ENCODE assay signal across 9 cellular contexts in genomic region chr9:87498816-87499454, GRCh38. TPM values are rescaled to one million over a fixed set of nuclear protein-coding genes. Genes with fewer than 3 reads are reported as not detected.
DNase-seq lines count a peak whose midpoint lies in the region; ATAC-seq, FAIRE-seq and TF ChIP-seq lines count a peak whose summit lies in the region.
"Had no signal": no experiment of that assay in that cellular context is flagged by ENCODE, and none has a peak within 500 bp of the region (broad histone marks: within the 10 kb centered on the region; RNA-seq: fewer than 3 reads in every experiment).

No MANE protein-coding gene starts in this region.

- H2AFZ ChIP-seq in K562 (ENCODE audit: low read depth, low read length), result peak overlapping the region; percentile 80
- peak overlapping the region; percentile 92 for H2AFZ ChIP-seq in mesenchymal stem cell (ENCODE audit: low read depth, low read length)

- H3K14ac ChIP-seq in mesenchymal stem cell (ENCODE audit: low read length in 2 of 2), result peak overlapping the region in 1 of 2 experiments; percentile 61

- peak overlapping the region; percentile 51 for H2BK120ac ChIP-seq in mesenchymal stem cell (ENCODE audit: low read depth, low read length)

- no peaks in the 10 kb centered on the region for H3K36me3 ChIP-seq in left ventricle myocardium inferior
- H3K36me3 ChIP-seq in K562 (ENCODE audit: control insufficient read depth, insufficient read depth, low read length), result peaks cover 32% of the 10 kb centered on the region; the same call in 1 of the 3 replicates
- H3K36me3 ChIP-seq in mesenchymal stem cell (ENCODE audit: control insufficient read depth in 1 of 2, insufficient read depth in 2 of 2, low read depth in 1 of 2, low read length in 2 of 2), result peaks cover 0 to 5% of the 10 kb centered on the region in 2 experiments
- no peaks in the 10 kb centered on the region for H3K36me3 ChIP-seq in urinary bladder (ENCODE audit: insufficient read depth)

- H3K4me1 ChIP-seq in left ventricle myocardium inferior (peaks cover 21% of the 10 kb centered on the region), K562 (replicated peaks in 1 of 2; ENCODE audit: control insufficient read depth in 2 of 2, insufficient read depth in 2 of 2, low read length in 2 of 2) (peaks cover 18 to 25% of the 10 kb centered on the region in 2 experiments; a peak in 4 of 5 replicates), mesenchymal stem cell (ENCODE audit: control insufficient read depth, insufficient read depth, low read depth, low read length) (peaks cover 7% of the 10 kb centered on the region), urinary bladder (ENCODE audit: insufficient read depth) (no peaks in the 10 kb centered on the region)

- H4K91ac ChIP-seq in mesenchymal stem cell (ENCODE audit: low read length), result no peak overlapping the region

- H2BK15ac ChIP-seq in mesenchymal stem cell (ENCODE audit: low read depth, poor library complexity, severe bottlenecking), result no peak overlapping the region

- H3K4me2 ChIP-seq in K562 (ENCODE audit: insufficient read depth, low read length) (peak overlapping the region; percentile 89), mesenchymal stem cell (ENCODE audit: low read length, poor library complexity, severe bottlenecking) (peak overlapping the region; percentile 88)

- BruUV-seq in K562 (replicated peaks; lab: Mats Ljungman, UMichigan), result TSS peak; percentile 42

- peak overlapping the region; percentile 6 to 99 for H3K18ac ChIP-seq in mesenchymal stem cell (ENCODE audit: low read depth in 1 of 2, low read length in 2 of 2)

- H3K9ac ChIP-seq in K562 (ENCODE audit: insufficient read depth in 1 of 2, low read depth in 2 of 2, low read length in 2 of 2) (peak overlapping the region; percentile 68 to 94), mesenchymal stem cell (ENCODE audit: low read length) (peak overlapping the region; percentile 81)

- H2BK12ac ChIP-seq in mesenchymal stem cell (ENCODE audit: low read length in 2 of 2), result peak overlapping the region in 1 of 2 experiments; percentile 90

- H4K8ac ChIP-seq in mesenchymal stem cell (ENCODE audit: low read length), result no peak overlapping the region

- H3K27me3 ChIP-seq in left ventricle myocardium inferior (ENCODE audit: low read depth), result peaks cover 48% of the 10 kb centered on the region
- no peaks in the 10 kb centered on the region for H3K27me3 ChIP-seq in K562 (ENCODE audit: control insufficient read depth in 2 of 2, insufficient read depth in 2 of 2, low read length in 2 of 2)
- peaks cover 0 to 7% of the 10 kb centered on the region in 2 experiments for H3K27me3 ChIP-seq in mesenchymal stem cell (ENCODE audit: control insufficient read depth in 1 of 2, insufficient read depth in 1 of 2, low read length in 2 of 2)

- ATAC-seq in K562, result peak; percentile 10; the same call in 2 of the 3 replicates
- ATAC-seq in GM21717 (IDR thresholded peaks at IDR 0.05; ENCODE audit: unreplicated experiment), result no peak

- DNase-seq in left ventricle myocardium inferior (no peak), cardiac septum (ENCODE audit: low spot score) (no peak), K562 (ENCODE audit: extremely low read depth in 1 of 4, low spot score in 3 of 4) (peak in 2 of 4 experiments; percentile 23 to 33), mesenchymal stem cell (no peak), DMS79 treated with DMSO at 0.1 percent for 48 hours (lab: John Stamatoyannopoulos, UW) (no peak), NCI-H2227 (lab: John Stamatoyannopoulos, UW; ENCODE audit: unreplicated experiment) (no peak)

- WGBS in K562 (ENCODE audit: insufficient coverage, low coverage, missing lambda C conversion rate), result 4% methylated on average over 18 of the region's 26 CpGs
- WGBS in mesenchymal stem cell, result 11% methylated on average over 17 of the region's 26 CpGs
- WGBS in urinary bladder, result 22% methylated on average over 26 of the region's 26 CpGs

- peak; percentile 76 for FAIRE-seq in K562 (lab: Jason Lieb, UNC)
- FAIRE-seq: keratinocyte had no signal

- peaks cover 56% of the 10 kb centered on the region for H3K79me2 ChIP-seq in K562 (ENCODE audit: control insufficient read depth, insufficient read depth, low read length)

- no peak for TF ChIP-seq EP300 in K562 (IDR thresholded peaks at IDR 0.05; ENCODE audit: low read length)

- no peaks in the 10 kb centered on the region for H3K9me1 ChIP-seq in K562 (ENCODE audit: control insufficient read depth, insufficient read depth, low read length)

- no peak for TF ChIP-seq POLR2A in K562 (conservative IDR thresholded peaks at IDR 0.05)

- H3K9me3 ChIP-seq in left ventricle myocardium inferior (replicated peaks), result no peaks in the 10 kb centered on the region
- H3K9me3 ChIP-seq in K562 (replicated peaks; ENCODE audit: control insufficient read depth, insufficient read depth, low read depth, low read length), result no peaks in the 10 kb centered on the region
- H3K9me3 ChIP-seq in mesenchymal stem cell (ENCODE audit: control insufficient read depth, low read length), result no peaks in the 10 kb centered on the region

- POLR2A ChIA-PET in K562 (lab: Yijun Ruan, JAX), result interaction anchor here (0.9 to 1.9 kb wide), 6 partner anchors 9 to 160 kb away, joined by 3 to 9 read pairs (median 4); no protein-coding TSS in a partner anchor

- H3K27ac ChIP-seq in left ventricle myocardium inferior (replicated peaks), result peak overlapping the region; percentile 53
- H3K27ac ChIP-seq in K562 (ENCODE audit: extremely low read depth, low read depth, low read length), result peak overlapping the region; percentile 43
- peak overlapping the region; percentile 49 for H3K27ac ChIP-seq in mesenchymal stem cell (ENCODE audit: low read length, poor library complexity, severe bottlenecking)
- H3K27ac ChIP-seq in urinary bladder (ENCODE audit: low read depth), result no peak overlapping the region

- in situ Hi-C loops in K562 (cut with MboI), result no loop called here

- TF ChIP-seq RAD21 in K562 (CRISPR knock-in tag; conservative IDR thresholded peaks at IDR 0.05 in 1 of 2, IDR thresholded peaks at IDR 0.05 in 1 of 2), result no peak

- intact Hi-C loops in left ventricle myocardium inferior (cut with micrococcal nuclease), result no loop called here
- intact Hi-C loops in cardiac septum (cut with DNase I), result no loop called here
- intact Hi-C loops in K562 (cut with micrococcal nuclease), result loop anchor here (2.0 to 10.0 kb wide), 2 partner anchors 162 to 166 kb away; no protein-coding TSS in a partner anchor

- TF ChIP-seq CTCF in left ventricle myocardium inferior (IDR thresholded peaks at IDR 0.05; ENCODE audit: borderline replicate concordance), result no peak
- no peak for TF ChIP-seq CTCF in K562 (IDR thresholded peaks at IDR 0.05 in 2 of 3, conservative IDR thresholded peaks at IDR 0.05 in 1 of 3; ENCODE audit: insufficient read depth in 2 of 3, low read depth in 1 of 3, low read length in 3 of 3)

- peak overlapping the region; percentile 47 for H2BK5ac ChIP-seq in mesenchymal stem cell (ENCODE audit: low read depth, low read length, poor library complexity, severe bottlenecking)

- H3K23ac ChIP-seq in mesenchymal stem cell (ENCODE audit: low read length in 2 of 2), result peak overlapping the region in 1 of 2 experiments; percentile 48

- no peaks in the 10 kb centered on the region for H4K20me1 ChIP-seq in K562 (replicated peaks; ENCODE audit: control insufficient read depth, insufficient read depth, low read length)

- CTCF ChIA-PET in K562 (lab: Yijun Ruan, JAX; ENCODE audit: low intra/inter-chr PET ratio), result no interaction called here

- no peak overlapping the region for H2AK5ac ChIP-seq in mesenchymal stem cell (ENCODE audit: low read length, severe bottlenecking)

- peak overlapping the region; percentile 78 for H3K4me3 ChIP-seq in left ventricle myocardium inferior
- H3K4me3 ChIP-seq in K562, result peak overlapping the region; percentile 50
- peak overlapping the region; percentile 83 to 97 for H3K4me3 ChIP-seq in mesenchymal stem cell (ENCODE audit: insufficient read depth in 1 of 2, low read depth in 1 of 2, low read length in 2 of 2)
- H3K4me3 ChIP-seq in urinary bladder (ENCODE audit: low read depth, low read length), result peak overlapping the region; percentile 60

- H3K4ac ChIP-seq in mesenchymal stem cell (ENCODE audit: low read depth in 1 of 2, low read length in 2 of 2), result peak overlapping the region in 1 of 2 experiments; percentile 11

- H3K79me1 ChIP-seq in mesenchymal stem cell (replicated peaks; ENCODE audit: low read length, poor library complexity, severe bottlenecking), result peaks cover 4% of the 10 kb centered on the region

TF ChIP-seq in K562, 482 proteins besides CTCF, POLR2A, EP300 and RAD21 (continues in another document):
- TF ChIP-seq KAT2B (IDR thresholded peaks at IDR 0.05; ENCODE audit: low read depth, low read length) (no peak), ESRRA (IDR thresholded peaks at IDR 0.05; ENCODE audit: borderline replicate concordance, low read depth) (no peak), XRCC5 (IDR thresholded peaks at IDR 0.05; ENCODE audit: low read depth, low read length) (no peak)

RNA-seq across cellular contexts. Expression of gene DAPK1, which starts 1.3 kb away (rescaled TPM):
- 5.5 TPM for total RNA-seq in left ventricle myocardium inferior
- total RNA-seq in cardiac septum, result 2.9 TPM
- total RNA-seq in K562 (2011; cell fraction: chromatin; rRNA removed; ENCODE audit: low replicate concordance), result 163 and 217 TPM in 2 replicates
- total RNA-seq in K562 (2011; cell fraction: nucleolus; rRNA removed), result 76.1 and 78.2 TPM in 2 replicates
- total RNA-seq in K562 (2011; cell fraction: nucleoplasm; rRNA removed), result 82.8 and 97.2 TPM in 2 replicates
- total RNA-seq in K562 (2014; rRNA removed), result 13.3 and 16.5 TPM in 2 replicates
- 11.7 and 13.4 TPM in 2 replicates for total RNA-seq in K562 (2014; rRNA removed; fragmentation: Illumina TruSeq; extraction: Trizol)
- total RNA-seq in K562 (2015; rRNA removed; fragmentation: Illumina TruSeq; extraction: Trizol), result 13.8 and 18.3 TPM in 2 replicates
- total RNA-seq in K562 (2021), result 24.4 and 27.5 TPM in 2 replicates
- 26.4 and 28.2 TPM in 2 replicates for polyA plus RNA-seq in K562 (2011; rRNA removed)
- polyA plus RNA-seq in K562 (2011; cell fraction: cytosol; rRNA removed), result 15.2 and 15.5 TPM in 2 replicates
- polyA plus RNA-seq in K562 (2011; cell fraction: nucleus; rRNA removed), result 89.0 and 97.1 TPM in 2 replicates
- polyA plus RNA-seq in K562 (2012), result 19.8 and 27.2 TPM in 2 replicates
- 15.8 and 16.5 TPM in 2 replicates for polyA plus RNA-seq in K562 (2014; fragmentation: Illumina TruSeq; extraction: Trizol)
- 1 to 10 TPM; 1.7 to 2.3 TPM for polyA plus RNA-seq in K562 (2014; fragmentation: Nextera tagmentation; extraction: Ambion mirVana)
- polyA plus RNA-seq in K562 (2014; rRNA removed), result 14.3 and 17.9 TPM in 2 replicates
- polyA minus RNA-seq in K562 (2011; rRNA and poly(A)+ RNA removed), result 53.9 and 65.5 TPM in 2 replicates
- polyA minus RNA-seq in K562 (2011; cell fraction: cytosol; rRNA and poly(A)+ RNA removed), result 19.3 and 20.4 TPM in 2 replicates
- 82.0 and 106 TPM in 2 replicates for polyA minus RNA-seq in K562 (2011; cell fraction: nucleus; rRNA and poly(A)+ RNA removed)
- polyA plus RNA-seq in mesenchymal stem cell (2013, experiment 1 of 2), result 3.1 TPM
- 3.0 TPM for polyA plus RNA-seq in mesenchymal stem cell (2013, experiment 2 of 2)
- total RNA-seq in urinary bladder, result 79.2 TPM
- polyA plus RNA-seq in urinary bladder, result 12.1 TPM
